Comparison of ENCODE assay signal across 17 cellular contexts in genomic region chr2:29865512-29865911, GRCh38. TPM values are rescaled to one million over a fixed set of nuclear protein-coding genes. Genes with fewer than 3 reads are reported as not detected.
"Had no signal": no experiment of that assay in that cellular context is flagged by ENCODE, and none has a peak within 500 bp of the region (broad histone marks: within the 10 kb centered on the region; RNA-seq: fewer than 3 reads in every experiment).

No MANE protein-coding gene starts in this region.

- DNase-seq: activated CD4-positive, alpha-beta T cell treated with anti-CD3 and anti-CD28 coated beads for 1 hour; activated naive CD8-positive, alpha-beta T cell treated with anti-CD3 and anti-CD28 coated beads, Interleukin-2, amount 10 ng/mL, durations not matched to agents 7 days and 5 days; amygdala; dorsolateral prefrontal cortex; foreskin keratinocyte; left lung; midbrain; stimulated activated CD4-positive, alpha-beta T cell treated with anti-CD3 and anti-CD28 coated beads, Interleukin-4, amount 100 ng/mL, for 1 hour; stimulated activated naive CD8-positive, alpha-beta T cell treated with anti-CD3 and anti-CD28 coated beads, Interleukin-15, amount 100 ng/mL, for 72 hours; transverse colon; uterus; WERI-Rb-1 had no signal

- ATAC-seq: foreskin keratinocyte; left lung; sciatic nerve; stimulated activated naive CD8-positive, alpha-beta T cell treated with anti-CD3 and anti-CD28 coated beads, Interleukin-15, amount 100 ng/mL, for 72 hours had no signal

- H3K4me3 Mint-ChIP-seq: activated naive CD8-positive, alpha-beta T cell treated with anti-CD3 and anti-CD28 coated beads, Interleukin-2, amount 10 ng/mL, durations not matched to agents 7 days and 5 days; activated T-helper 1 cell treated with anti-CD3 and anti-CD28 coated beads, Interleukin-12 subunit alpha, Interleukin-12 subunit beta, Interleukin-2, Interleukin-4 antibody, amounts not matched to agents 30 ng/mL and 10 ng/mL and 1 ng/mL, durations not matched to agents 14 hours and 24 hours and 36 hours; nephron; stimulated activated naive CD8-positive, alpha-beta T cell treated with anti-CD3 and anti-CD28 coated beads, Interleukin-15, amount 100 ng/mL, for 72 hours had no signal

- H3K36me3 Mint-ChIP-seq: activated naive CD8-positive, alpha-beta T cell treated with anti-CD3 and anti-CD28 coated beads, Interleukin-2, amount 10 ng/mL, durations not matched to agents 7 days and 5 days had no signal

- H3K27ac Mint-ChIP-seq: activated naive CD8-positive, alpha-beta T cell treated with anti-CD3 and anti-CD28 coated beads, Interleukin-2, amount 10 ng/mL, durations not matched to agents 7 days and 5 days; activated T-helper 1 cell treated with anti-CD3 and anti-CD28 coated beads, Interleukin-12 subunit alpha, Interleukin-12 subunit beta, Interleukin-2, Interleukin-4 antibody, amounts not matched to agents 30 ng/mL and 10 ng/mL and 1 ng/mL, durations not matched to agents 14 hours and 24 hours and 36 hours; nephron; stimulated activated naive CD8-positive, alpha-beta T cell treated with anti-CD3 and anti-CD28 coated beads, Interleukin-15, amount 100 ng/mL, for 72 hours had no signal

- H3K9me3 Mint-ChIP-seq: activated naive CD8-positive, alpha-beta T cell treated with anti-CD3 and anti-CD28 coated beads, Interleukin-2, amount 10 ng/mL, durations not matched to agents 7 days and 5 days; activated T-helper 1 cell treated with anti-CD3 and anti-CD28 coated beads, Interleukin-12 subunit alpha, Interleukin-12 subunit beta, Interleukin-2, Interleukin-4 antibody, amounts not matched to agents 30 ng/mL and 10 ng/mL and 1 ng/mL, durations not matched to agents 14 hours and 24 hours and 36 hours; nephron; stimulated activated naive CD8-positive, alpha-beta T cell treated with anti-CD3 and anti-CD28 coated beads, Interleukin-15, amount 100 ng/mL, for 72 hours had no signal

- H3K4me1 Mint-ChIP-seq: activated naive CD8-positive, alpha-beta T cell treated with anti-CD3 and anti-CD28 coated beads, Interleukin-2, amount 10 ng/mL, durations not matched to agents 7 days and 5 days; nephron; stimulated activated naive CD8-positive, alpha-beta T cell treated with anti-CD3 and anti-CD28 coated beads, Interleukin-15, amount 100 ng/mL, for 72 hours had no signal

RNA-seq across cellular contexts. Expression of gene ALK, which starts 55.9 kb away (rescaled TPM):
- total RNA-seq: activated naive CD8-positive, alpha-beta T cell treated with anti-CD3 and anti-CD28 coated beads, Interleukin-2, amount 10 ng/mL, durations not matched to agents 7 days and 5 days; activated T-helper 1 cell treated with anti-CD3 and anti-CD28 coated beads, Interleukin-12 subunit alpha, Interleukin-12 subunit beta, Interleukin-2, Interleukin-4 antibody, amounts not matched to agents 30 ng/mL and 10 ng/mL and 1 ng/mL, durations not matched to agents 14 hours and 24 hours and 36 hours; foreskin keratinocyte; kidney epithelial cell; lung microvascular endothelial cell had no signal
- polyA plus RNA-seq: foreskin keratinocyte had no signal
